8 cellular contexts compared by ENCODE assay signal in the genomic region with DNA sequence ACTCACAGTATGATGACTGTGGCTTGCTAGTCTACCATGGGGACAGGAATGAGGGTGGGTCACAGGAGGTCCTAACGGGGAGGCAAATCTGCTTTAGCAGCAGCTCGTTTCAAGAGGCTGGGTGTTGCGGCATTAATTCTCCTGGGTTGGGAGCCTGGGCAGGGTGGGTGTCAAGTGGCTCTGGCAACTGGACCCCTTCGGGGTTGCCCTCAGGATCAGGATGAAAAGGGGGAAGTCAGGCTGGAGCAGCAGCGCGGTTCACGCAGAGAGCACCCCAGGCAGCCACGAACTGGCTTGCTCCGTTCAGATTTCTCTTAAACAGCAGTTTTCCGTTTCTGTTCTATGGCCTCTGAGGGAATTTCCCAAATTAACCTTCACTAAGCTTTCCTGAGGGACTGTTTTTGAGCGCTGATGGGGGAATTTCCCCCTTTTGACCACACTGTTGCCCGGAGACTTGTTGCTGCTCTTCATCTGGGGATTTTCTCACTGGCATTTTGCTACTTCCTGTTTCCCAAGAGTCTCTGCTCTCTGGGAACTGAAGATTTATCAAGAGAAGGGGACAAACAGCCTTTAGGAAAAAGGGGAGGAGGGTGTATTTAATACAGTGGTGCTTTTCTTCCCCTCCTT. TPM values are rescaled to one million over a fixed set of nuclear protein-coding genes. Genes with fewer than 3 reads are reported as not detected.
A peak's percentile ranks its signal among the peaks of the same experiment; 100 is the strongest.
DNase-seq lines count a peak whose midpoint lies in the region; ATAC-seq and TF ChIP-seq lines count a peak whose summit lies in the region.

No MANE protein-coding gene starts in this region.

- peak; percentile 59 for DNase-seq in activated CD4-positive, alpha-beta T cell treated with anti-CD3 and anti-CD28 coated beads for 36 hours
- DNase-seq in activated CD4-positive, alpha-beta T cell treated with anti-CD3 and anti-CD28 coated beads, Interleukin-2, amount 50 U/mL, for 4 hours: no peak
- DNase-seq in T-helper 17 cell (peak; percentile 26 to 41 (median 30)), choroid plexus epithelial cell (ENCODE audit: low read depth) (peak; percentile 79), lower lobe of right lung (peak; percentile 68), cerebellar cortex (ENCODE audit: low spot score) (no peak)
- DNase-seq in stimulated activated naive B cell treated with anti-CD40 and anti-IgM and Interleukin-4, amounts not matched to agents 10 μg/mL and 1 μg/mL and 100 μg/mL, for 72 hours: peak; percentile 72

- H3K9me3 Mint-ChIP-seq in activated CD4-positive, alpha-beta T cell treated with anti-CD3 and anti-CD28 coated beads for 36 hours (ENCODE audit: low read depth): peaks cover 3% of the 10 kb centered on the region
- H3K9me3 Mint-ChIP-seq in stimulated activated naive B cell treated with anti-CD40 and anti-IgM and Interleukin-4, amounts not matched to agents 10 μg/mL and 1 μg/mL and 100 μg/mL, for 72 hours: no peaks in the 10 kb centered on the region

- no peaks in the 10 kb centered on the region for H3K36me3 ChIP-seq in lower lobe of right lung

- H3K27me3 Mint-ChIP-seq in activated CD4-positive, alpha-beta T cell treated with anti-CD3 and anti-CD28 coated beads for 36 hours: no peaks in the 10 kb centered on the region
- H3K27me3 Mint-ChIP-seq in T-helper 17 cell: no peaks in the 10 kb centered on the region
- no peaks in the 10 kb centered on the region for H3K27me3 Mint-ChIP-seq in stimulated activated naive B cell treated with anti-CD40 and anti-IgM and Interleukin-4, amounts not matched to agents 10 μg/mL and 1 μg/mL and 100 μg/mL, for 72 hours

- ATAC-seq in activated CD4-positive, alpha-beta T cell treated with anti-CD3 and anti-CD28 coated beads for 36 hours: peak; percentile 53
- ATAC-seq in HG03060 (IDR thresholded peaks at IDR 0.05; ENCODE audit: low read depth, unreplicated experiment): peak; percentile 48
- peak; percentile 80 for ATAC-seq in T-helper 17 cell
- peak; percentile 65 to 75 for ATAC-seq in lower lobe of right lung
- ATAC-seq in stimulated activated naive B cell treated with anti-CD40 and anti-IgM and Interleukin-4, amounts not matched to agents 10 μg/mL and 1 μg/mL and 100 μg/mL, for 72 hours (replicated peaks): peak; percentile 79 to 80

- peaks cover 6% of the 10 kb centered on the region for H3K36me3 Mint-ChIP-seq in activated CD4-positive, alpha-beta T cell treated with anti-CD3 and anti-CD28 coated beads for 36 hours (ENCODE audit: low read depth)
- H3K36me3 Mint-ChIP-seq in T-helper 17 cell (ENCODE audit: low read depth): no peaks in the 10 kb centered on the region
- H3K36me3 Mint-ChIP-seq in stimulated activated naive B cell treated with anti-CD40 and anti-IgM and Interleukin-4, amounts not matched to agents 10 μg/mL and 1 μg/mL and 100 μg/mL, for 72 hours: no peaks in the 10 kb centered on the region

- H3K27me3 ChIP-seq in lower lobe of right lung (ENCODE audit: low read depth): no peaks in the 10 kb centered on the region

- H3K4me3 Mint-ChIP-seq in activated CD4-positive, alpha-beta T cell treated with anti-CD3 and anti-CD28 coated beads for 36 hours: peak overlapping the region; percentile 65
- peak overlapping the region; percentile 86 for H3K4me3 Mint-ChIP-seq in T-helper 17 cell
- peak overlapping the region; percentile 60 to 72 for H3K4me3 Mint-ChIP-seq in stimulated activated naive B cell treated with anti-CD40 and anti-IgM and Interleukin-4, amounts not matched to agents 10 μg/mL and 1 μg/mL and 100 μg/mL, for 72 hours

- peak overlapping the region; percentile 93 for H3K27ac Mint-ChIP-seq in activated CD4-positive, alpha-beta T cell treated with anti-CD3 and anti-CD28 coated beads for 36 hours
- peak overlapping the region; percentile 100 for H3K27ac Mint-ChIP-seq in T-helper 17 cell
- H3K27ac Mint-ChIP-seq in stimulated activated naive B cell treated with anti-CD40 and anti-IgM and Interleukin-4, amounts not matched to agents 10 μg/mL and 1 μg/mL and 100 μg/mL, for 72 hours: peak overlapping the region; percentile 96

- peaks cover 73% of the 10 kb centered on the region for H3K4me1 Mint-ChIP-seq in activated CD4-positive, alpha-beta T cell treated with anti-CD3 and anti-CD28 coated beads for 36 hours
- H3K4me1 Mint-ChIP-seq in T-helper 17 cell: peaks cover 37% of the 10 kb centered on the region
- H3K4me1 Mint-ChIP-seq in stimulated activated naive B cell treated with anti-CD40 and anti-IgM and Interleukin-4, amounts not matched to agents 10 μg/mL and 1 μg/mL and 100 μg/mL, for 72 hours: peaks cover 32 to 66% of the 10 kb centered on the region in 2 donors

- CTCF ChIA-PET in activated CD4-positive, alpha-beta T cell treated with anti-CD3 and anti-CD28 coated beads for 36 hours (lab: Charles Lee): interaction anchor here (0.8 to 2.7 kb wide), 5 partner anchors 9 to 124 kb away, joined by 3 to 12 read pairs (median 4); no protein-coding TSS in a partner anchor

- POLR2A ChIA-PET in activated CD4-positive, alpha-beta T cell treated with anti-CD3 and anti-CD28 coated beads for 36 hours (lab: Charles Lee): interaction anchor here (0.6 to 2.2 kb wide), 3 partner anchors 8 to 67 kb away, joined by 4 to 8 read pairs (median 6); no protein-coding TSS in a partner anchor

- H3K9me3 ChIP-seq in T-helper 17 cell (ENCODE audit: control insufficient read depth, low read length, poor library complexity, severe bottlenecking) (no peaks in the 10 kb centered on the region), lower lobe of right lung (no peaks in the 10 kb centered on the region)

- peak overlapping the region; percentile 87 for H3K27ac ChIP-seq in lower lobe of right lung

- TF ChIP-seq CTCF in choroid plexus epithelial cell (conservative IDR thresholded peaks at IDR 0.05; ENCODE audit: low read depth, low read length): no peak
- no peak for TF ChIP-seq CTCF in lower lobe of right lung (IDR thresholded peaks at IDR 0.05)

- intact Hi-C loops in activated CD4-positive, alpha-beta T cell treated with anti-CD3 and anti-CD28 coated beads for 36 hours (cut with DNase I, micrococcal nuclease): loop anchor here (1.0 to 2.0 kb wide), 3 partner anchors 8 to 123 kb away; no protein-coding TSS in a partner anchor
- intact Hi-C loops in lower lobe of right lung (cut with DNase I): no loop called here

- peak overlapping the region; percentile 3 for H3K4me3 ChIP-seq in choroid plexus epithelial cell (ENCODE audit: low read depth, low read length)
- peak overlapping the region; percentile 27 for H3K4me3 ChIP-seq in lower lobe of right lung

- H3K4me1 ChIP-seq in lower lobe of right lung: peaks cover 35% of the 10 kb centered on the region

RNA-seq across cellular contexts. Expression of gene PELI1, which starts 59.9 kb away (rescaled TPM):
- total RNA-seq in activated CD4-positive, alpha-beta T cell treated with anti-CD3 and anti-CD28 coated beads for 36 hours: 10 to 100 TPM; 21.3 to 29.7 TPM
- total RNA-seq in T-helper 17 cell (100 to 1,000 TPM; 171 to 195 TPM), lower lobe of right lung (34.1 TPM)

Comparison
In these comparisons a context has a peak if more than half of its experiments do, and no peak if none do; other contexts are left out.
1. DNase-seq: peak in activated CD4-positive, alpha-beta T cell treated with anti-CD3 and anti-CD28 coated beads for 36 hours (single experiment), T-helper 17 cell (3 of 3), choroid plexus epithelial cell (single experiment), lower lobe of right lung (single experiment) and stimulated activated naive B cell treated with anti-CD40 and anti-IgM and Interleukin-4, amounts not matched to agents 10 μg/mL and 1 μg/mL and 100 μg/mL, for 72 hours (single experiment); none in activated CD4-positive, alpha-beta T cell treated with anti-CD3 and anti-CD28 coated beads, Interleukin-2, amount 50 U/mL, for 4 hours (0 of 2) and cerebellar cortex (single experiment).
2. Peak in every context shown above with its lines, with median percentiles within 50 percentile points of each other: ATAC-seq, H3K27ac Mint-ChIP-seq and H3K4me3 Mint-ChIP-seq.